ENCODE assay signal across 17 cellular contexts in genomic region chr2:14712091-14712490, GRCh38.
"Had no signal": no experiment of that assay in that cellular context is flagged by ENCODE, and none has a peak within 500 bp of the region (broad histone marks: within the 10 kb centered on the region; RNA-seq: fewer than 3 reads in every experiment).

No MANE protein-coding gene starts in this region.

- H3K4me3 ChIP-seq: adrenal gland, heart right ventricle, tibial artery, uterus had no signal

- H3K9me3 Mint-ChIP-seq: brain, nephron had no signal

- H3K27ac ChIP-seq: adrenal gland, epithelial cell of prostate, foreskin keratinocyte, heart right ventricle, tibial artery, uterus had no signal

- H3K9me3 ChIP-seq: adrenal gland, heart right ventricle, tibial artery, uterus had no signal

- H3K36me3 ChIP-seq: adrenal gland, heart right ventricle, tibial artery, uterus had no signal

- H3K4me1 ChIP-seq: adrenal gland, foreskin keratinocyte, heart right ventricle, tibial artery, uterus had no signal

- H3K27me3 ChIP-seq: adrenal gland, foreskin keratinocyte, heart right ventricle, tibial artery, uterus had no signal

- DNase-seq: activated naive CD4-positive, alpha-beta T cell treated with anti-CD3 and anti-CD28 coated beads, Interleukin-2, amount 50 U/mL, for 16 hours; adrenal gland; effector memory CD8-positive, alpha-beta T cell; foreskin keratinocyte; heart right ventricle; kidney; left ventricle myocardium superior; mesenchymal stem cell; small intestine; T-helper 2 cell; tibial artery; uterus had no signal

- H3K4me3 Mint-ChIP-seq: brain; effector memory CD8-positive, alpha-beta T cell; nephron had no signal

- H3K27ac Mint-ChIP-seq: brain; effector memory CD8-positive, alpha-beta T cell; nephron had no signal

- H3K4me1 Mint-ChIP-seq: nephron had no signal

- H3K27me3 Mint-ChIP-seq: effector memory CD8-positive, alpha-beta T cell had no signal

- ATAC-seq: activated CD4-positive, CD25-positive, alpha-beta regulatory T cell treated with anti-CD3 and anti-CD28 coated beads, Interleukin-2, amount 50 U/mL, for 24 hours; effector memory CD8-positive, alpha-beta T cell; foreskin keratinocyte; heart right ventricle; left ventricle myocardium superior had no signal

- FAIRE-seq: kidney, small intestine, TTC549 had no signal

- H3K36me3 Mint-ChIP-seq: brain had no signal
